Comparison of ENCODE assay signal across 8 cellular contexts in genomic region chr19:12867120-12868099, GRCh38. TPM values are rescaled to one million over a fixed set of nuclear protein-coding genes. Genes with fewer than 3 reads are reported as not detected.
DNase-seq lines count a peak whose midpoint lies in the region; ATAC-seq and TF ChIP-seq lines count a peak whose summit lies in the region.

No MANE protein-coding gene starts in this region.

- H2BK5ac ChIP-seq in mesendoderm (ENCODE audit: low read length) = no peak overlapping the region

- H2BK15ac ChIP-seq in mesendoderm (replicated peaks; ENCODE audit: low read depth) = no peak overlapping the region

- no peaks in the 10 kb centered on the region for H3K36me3 Mint-ChIP-seq in stimulated activated effector memory CD8-positive, alpha-beta T cell treated with anti-CD3 and anti-CD28 coated beads, Interleukin-12 subunit alpha, Interleukin-12 subunit beta, amount 100 ng/mL, for 72 hours

- intact Hi-C loops in dorsolateral prefrontal cortex (cut with DNase I) = no loop called here

- no peak overlapping the region for H4K5ac ChIP-seq in mesendoderm (ENCODE audit: low read length)

- no peak for TF ChIP-seq CTCF in dorsolateral prefrontal cortex (IDR thresholded peaks at IDR 0.05 in 54 of 56, conservative IDR thresholded peaks at IDR 0.05 in 2 of 56; ENCODE audit: low read depth in 1 of 56, partially characterized antibody in 56 of 56)

- H3K4me3 ChIP-seq in dorsolateral prefrontal cortex = peak overlapping the region in 53 of 59 donors; percentile 1 to 58 (median 36)
- H3K4me3 ChIP-seq in mesendoderm (ENCODE audit: low read length) = peak overlapping the region; percentile 44

- peak overlapping the region; percentile 64 for H3K4me2 ChIP-seq in mesendoderm (ENCODE audit: low read length)

- H3K9me3 Mint-ChIP-seq in stimulated activated effector memory CD8-positive, alpha-beta T cell treated with anti-CD3 and anti-CD28 coated beads, Interleukin-12 subunit alpha, Interleukin-12 subunit beta, amount 100 ng/mL, for 72 hours = no peaks in the 10 kb centered on the region

- H3K27ac Mint-ChIP-seq in stimulated activated effector memory CD8-positive, alpha-beta T cell treated with anti-CD3 and anti-CD28 coated beads, Interleukin-12 subunit alpha, Interleukin-12 subunit beta, amount 100 ng/mL, for 72 hours = no peak overlapping the region

- H3K4ac ChIP-seq in mesendoderm (ENCODE audit: low read depth, low read length) = no peak overlapping the region

- no peaks in the 10 kb centered on the region for H3K4me1 ChIP-seq in mesendoderm (ENCODE audit: control insufficient read depth, low read depth, low read length)

- ATAC-seq in HG02973 (IDR thresholded peaks at IDR 0.05; ENCODE audit: unreplicated experiment) (peak; percentile 53), HG03159 (IDR thresholded peaks at IDR 0.05; ENCODE audit: unreplicated experiment) (no peak), GM19351 (IDR thresholded peaks at IDR 0.05; ENCODE audit: unreplicated experiment) (no peak)
- ATAC-seq in stimulated activated effector memory CD8-positive, alpha-beta T cell treated with anti-CD3 and anti-CD28 coated beads, Interleukin-12 subunit alpha, Interleukin-12 subunit beta, amount 100 ng/mL, for 72 hours = peak; percentile 62

- peak overlapping the region; percentile 80 for H3K9ac ChIP-seq in mesendoderm (ENCODE audit: low read length)

- WGBS in mesendoderm (ENCODE audit: extremely low coverage, insufficient coverage, low lambda C conversion rate) = no CpG with 5 or more reads among the region's 51 CpGs

- no peak overlapping the region for H3K23ac ChIP-seq in mesendoderm (ENCODE audit: low read length)

- DNase-seq in COLO668 (lab: John Stamatoyannopoulos, UW; ENCODE audit: unreplicated experiment) = peak; percentile 82
- DNase-seq in activated CD4-positive, alpha-beta T cell treated with anti-CD3 and anti-CD28 coated beads for 1 hour = peak; percentile 58
- peak in 1 of 10 donors; percentile 43 for DNase-seq in dorsolateral prefrontal cortex
- peak; percentile 93 for DNase-seq in mesendoderm
- DNase-seq in stimulated activated effector memory CD8-positive, alpha-beta T cell treated with anti-CD3 and anti-CD28 coated beads, Interleukin-12 subunit alpha, Interleukin-12 subunit beta, amount 100 ng/mL, for 72 hours (ENCODE audit: low spot score in 2 of 2) = peak; percentile 38 to 85

- no peaks in the 10 kb centered on the region for H3K36me3 ChIP-seq in mesendoderm (ENCODE audit: control insufficient read depth, insufficient read depth, low read length)

- no peaks in the 10 kb centered on the region for H3K27me3 ChIP-seq in dorsolateral prefrontal cortex
- no peaks in the 10 kb centered on the region for H3K27me3 ChIP-seq in mesendoderm (ENCODE audit: insufficient read depth, low read length, poor library complexity)

- peak overlapping the region; percentile 58 for H3K4me3 Mint-ChIP-seq in stimulated activated effector memory CD8-positive, alpha-beta T cell treated with anti-CD3 and anti-CD28 coated beads, Interleukin-12 subunit alpha, Interleukin-12 subunit beta, amount 100 ng/mL, for 72 hours

- H3K4me1 Mint-ChIP-seq in stimulated activated effector memory CD8-positive, alpha-beta T cell treated with anti-CD3 and anti-CD28 coated beads, Interleukin-12 subunit alpha, Interleukin-12 subunit beta, amount 100 ng/mL, for 72 hours = peaks cover 19% of the 10 kb centered on the region

- H3K27ac ChIP-seq in dorsolateral prefrontal cortex (peak overlapping the region in 1 of 59 donors; percentile 34), mesendoderm (ENCODE audit: low read depth, low read length) (no peak overlapping the region)

- peak overlapping the region; percentile 82 for H3K18ac ChIP-seq in mesendoderm (ENCODE audit: low read length)

- H4K8ac ChIP-seq in mesendoderm (ENCODE audit: low read depth, low read length) = no peak overlapping the region

- H2BK120ac ChIP-seq in mesendoderm (ENCODE audit: low read depth, low read length) = no peak overlapping the region

- no peak overlapping the region for H2AK5ac ChIP-seq in mesendoderm (ENCODE audit: low read length)

- H3K79me1 ChIP-seq in mesendoderm (ENCODE audit: low read length) = no peaks in the 10 kb centered on the region

- no peaks in the 10 kb centered on the region for H3K79me2 ChIP-seq in mesendoderm (ENCODE audit: control insufficient read depth, insufficient read depth, low read length)

- peak overlapping the region; percentile 91 for H3K56ac ChIP-seq in mesendoderm (ENCODE audit: low read length)

RNA-seq across cellular contexts. Expression of gene DNASE2, which starts 13.8 kb away (rescaled TPM):
- 10 to 100 TPM in 119 of 120 experiments, 1 to 10 TPM in 1; 9.5 to 33.1 (median 19.2) TPM for total RNA-seq in dorsolateral prefrontal cortex
- polyA plus RNA-seq in mesendoderm (2013, experiment 1 of 2) = 11.3 TPM
- 11.9 TPM for polyA plus RNA-seq in mesendoderm (2013, experiment 2 of 2)

RNA-seq across cellular contexts. Expression of gene KLF1, which starts 19.6 kb away (rescaled TPM):
- total RNA-seq in dorsolateral prefrontal cortex = under 1 TPM in 24 of 120 experiments, not detected in 96; 0.24 to 0.88 (median 0.38) TPM
- polyA plus RNA-seq in mesendoderm (2013, experiment 1 of 2) = 0.21 TPM
- polyA plus RNA-seq in mesendoderm (2013, experiment 2 of 2) = 0.32 TPM

RNA-seq across cellular contexts. Expression of gene GCDH, which starts 23.6 kb away (rescaled TPM):
- total RNA-seq in dorsolateral prefrontal cortex = 10 to 100 TPM; 23.6 to 60.7 (median 37.1) TPM
- 20.4 TPM for polyA plus RNA-seq in mesendoderm (2013, experiment 1 of 2)
- 18.8 TPM for polyA plus RNA-seq in mesendoderm (2013, experiment 2 of 2)

RNA-seq across cellular contexts. Expression of gene MAST1, which starts 29.1 kb away (rescaled TPM):
- 100 to 1,000 TPM in 108 of 120 experiments, 10 to 100 TPM in 12; 55.0 to 260 (median 142) TPM for total RNA-seq in dorsolateral prefrontal cortex
- 4.0 TPM for polyA plus RNA-seq in mesendoderm (2013, experiment 1 of 2)
- polyA plus RNA-seq in mesendoderm (2013, experiment 2 of 2) = 4.6 TPM

RNA-seq across cellular contexts. Expression of gene RTBDN, which starts 33.0 kb away (rescaled TPM):
- 10 to 100 TPM in 91 of 120 experiments, 1 to 10 TPM in 29; 3.6 to 23.1 (median 12.0) TPM for total RNA-seq in dorsolateral prefrontal cortex
- polyA plus RNA-seq in mesendoderm (2013, experiment 1 of 2) = 0.55 TPM
- polyA plus RNA-seq in mesendoderm (2013, experiment 2 of 2) = 0.49 TPM

Comparison
In these comparisons a context has a peak if more than half of its experiments do, and no peak if none do; other contexts are left out.
1. ATAC-seq: peak in HG02973 (single experiment) and stimulated activated effector memory CD8-positive, alpha-beta T cell treated with anti-CD3 and anti-CD28 coated beads, Interleukin-12 subunit alpha, Interleukin-12 subunit beta, amount 100 ng/mL, for 72 hours (single experiment); none in HG03159 (single experiment) and GM19351 (single experiment).